In the genomic region with DNA sequence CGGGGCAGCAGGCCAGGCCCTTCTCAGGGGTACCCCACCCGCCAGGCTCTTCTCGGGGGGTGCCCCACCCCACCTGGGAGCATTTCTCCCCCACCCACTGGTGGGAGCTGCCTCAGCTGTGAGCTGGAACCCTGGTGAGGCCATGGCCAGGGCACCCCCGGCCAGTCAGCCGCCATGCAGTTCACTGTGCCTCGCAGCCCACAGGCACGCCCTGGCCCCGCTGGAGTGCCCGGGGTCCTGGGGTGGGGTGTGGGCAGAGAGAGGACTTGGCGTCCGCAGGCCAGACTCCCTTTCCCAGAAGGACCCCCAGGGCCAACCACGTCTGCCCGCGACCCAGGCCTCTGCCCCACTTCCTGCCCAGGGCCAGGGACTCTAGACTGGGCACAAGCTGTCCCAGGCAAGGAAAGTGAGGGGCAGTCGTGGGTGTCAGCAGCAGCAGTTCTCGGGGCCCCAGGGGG, we compare ENCODE assay signal across 25 cellular contexts.
"Had no signal": no experiment of that assay in that cellular context is flagged by ENCODE, and none has a peak within 500 bp of the region (broad histone marks: within the 10 kb centered on the region; RNA-seq: fewer than 3 reads in every experiment).

No MANE protein-coding gene starts in this region.

- ATAC-seq: activated naive CD4-positive, alpha-beta T cell treated with anti-CD3 and anti-CD28 coated beads, Interleukin-2, amount 50 U/mL, for 72 hours; activated naive CD8-positive, alpha-beta T cell treated with anti-CD3 and anti-CD28 coated beads, Interleukin-2, amount 50 U/mL, for 24 hours; activated T-cell treated with anti-CD3 and anti-CD28 coated beads, Interleukin-2, amount 50 U/mL, for 4 hours; T-helper 17 cell had no signal

- FAIRE-seq: astrocyte, TTC549 had no signal

- H3K4me1 ChIP-seq: Peyer's patch had no signal

- H3K36me3 ChIP-seq: Peyer's patch had no signal

- DNase-seq: activated B cell treated with CpG ODN at 0.5 μM for 24 hours; activated CD4-positive, alpha-beta memory T cell treated with anti-CD3 and anti-CD28 coated beads for 36 hours; activated CD4-positive, alpha-beta T cell treated with anti-CD3 and anti-CD28 coated beads for 1 hour; activated CD4-positive, alpha-beta T cell treated with anti-CD3 and anti-CD28 coated beads, Interleukin-2, amount 10 ng/mL, durations not matched to agents 7 days and 5 days; activated CD8-positive, alpha-beta memory T cell treated with anti-CD3 and anti-CD28 coated beads for 24 hours; activated effector memory CD4-positive, alpha-beta T cell treated with anti-CD3 and anti-CD28 coated beads, Interleukin-2, amount 50 U/mL, for 16 hours; activated naive CD4-positive, alpha-beta T cell treated with Interleukin-2 at 50 U/mL for 16 hours; activated naive CD8-positive, alpha-beta T cell treated with anti-CD3 and anti-CD28 coated beads, Interleukin-2, amount 50 U/mL, for 24 hours; activated T-cell treated with anti-CD3 and anti-CD28 coated beads, Interleukin-2, amount 50 U/mL, for 4 hours; amniotic stem cell; Kasumi-1; KBM-7; NCI-H146; NCI-H187 treated with DMSO at 0.1 percent for 48 hours; NCI-H2081 treated with DMSO at 0.1 percent for 48 hours; NCI-H446; NCI-H524; Peyer's patch; SHP77 treated with DMSO at 0.1 percent for 48 hours; T-helper 17 cell; T1000 had no signal

- H3K4me3 ChIP-seq: Peyer's patch had no signal

- H3K9me3 ChIP-seq: Peyer's patch had no signal

- H3K27ac ChIP-seq: Peyer's patch, RWPE1 had no signal

- H3K27me3 ChIP-seq: Peyer's patch had no signal
